Comparison of ENCODE assay signal across 24 cellular contexts in genomic region chr2:96957299-96957698, GRCh38. TPM values are rescaled to one million over a fixed set of nuclear protein-coding genes. Genes with fewer than 3 reads are reported as not detected.
DNase-seq lines count a peak whose midpoint lies in the region; ATAC-seq and TF ChIP-seq lines count a peak whose summit lies in the region.
"Had no signal": no experiment of that assay in that cellular context is flagged by ENCODE, and none has a peak within 500 bp of the region (broad histone marks: within the 10 kb centered on the region; RNA-seq: fewer than 3 reads in every experiment).

No MANE protein-coding gene starts in this region.

- no peaks in the 10 kb centered on the region for H3K27me3 ChIP-seq in Caco-2 (replicated peaks; ENCODE audit: control insufficient read depth, insufficient read depth, low read length)
- H3K27me3 ChIP-seq: body of pancreas, right lobe of liver had no signal

- BruUV-seq in Caco-2 (replicated peaks; lab: Mats Ljungman, UMichigan), result no TSS peak

- CTCF ChIA-PET in Caco-2 (lab: Charles Lee), result interaction anchor here (0.6 to 4.2 kb wide), 2 partner anchors 99 to 197 kb away, joined by 5 to 31 read pairs; partner anchors contain the start of gene ANKRD39

- H3K36me3 Mint-ChIP-seq in endothelial cell (ENCODE audit: low read depth, unreplicated experiment), result no peaks in the 10 kb centered on the region
- H3K36me3 Mint-ChIP-seq in Caco-2 (ENCODE audit: insufficient read depth, unreplicated experiment), result no peaks in the 10 kb centered on the region
- H3K36me3 Mint-ChIP-seq: activated naive CD4-positive, alpha-beta T cell treated with anti-CD3 and anti-CD28 coated beads, Interleukin-2, amount 50 U/mL, for 72 hours; CD4-positive, CD25-positive, alpha-beta regulatory T cell had no signal

- H3K27ac Mint-ChIP-seq in endothelial cell (ENCODE audit: unreplicated experiment) (no peak overlapping the region), Caco-2 (ENCODE audit: unreplicated experiment) (no peak overlapping the region)
- H3K27ac Mint-ChIP-seq: activated CD4-positive, alpha-beta T cell treated with anti-CD3 and anti-CD28 coated beads, Interleukin-2, amount 10 ng/mL, durations not matched to agents 24 days and 14 days; activated naive CD4-positive, alpha-beta T cell treated with anti-CD3 and anti-CD28 coated beads, Interleukin-2, amount 50 U/mL, for 72 hours; CD4-positive, CD25-positive, alpha-beta regulatory T cell; dendritic cell treated with granulocyte-macrophage colony-stimulating factor and Interleukin-4, amounts not matched to agents 40 ng/mL and 50 ng/mL, for 4 days had no signal

- no peak overlapping the region for H3K4me3 ChIP-seq in Caco-2 (ENCODE audit: low read depth, low read length)
- H3K4me3 ChIP-seq: body of pancreas, left lung, right lobe of liver had no signal

- no peak for TF ChIP-seq CTCF in endothelial cell (IDR thresholded peaks at IDR 0.05; ENCODE audit: unreplicated experiment)
- no peak for TF ChIP-seq CTCF in Caco-2 (IDR thresholded peaks at IDR 0.05; ENCODE audit: insufficient read depth in 1 of 2, low read depth in 1 of 2, low read length in 1 of 2, severe bottlenecking in 1 of 2, unreplicated experiment in 1 of 2)

- ATAC-seq in HG03342 (IDR thresholded peaks at IDR 0.05; ENCODE audit: unreplicated experiment) (no peak), HG03565 (IDR thresholded peaks at IDR 0.05; ENCODE audit: unreplicated experiment) (no peak)
- ATAC-seq: activated naive CD4-positive, alpha-beta T cell treated with anti-CD3 and anti-CD28 coated beads, Interleukin-2, amount 50 U/mL, for 72 hours; body of pancreas; left lung; right lobe of liver; stimulated activated naive CD8-positive, alpha-beta T cell treated with anti-CD3 and anti-CD28 coated beads, Interleukin-15, amount 100 ng/mL, for 72 hours had no signal

- H3K9me3 Mint-ChIP-seq in endothelial cell (ENCODE audit: unreplicated experiment) (no peaks in the 10 kb centered on the region), Caco-2 (ENCODE audit: unreplicated experiment) (no peaks in the 10 kb centered on the region)
- H3K9me3 Mint-ChIP-seq: activated CD4-positive, alpha-beta T cell treated with anti-CD3 and anti-CD28 coated beads, Interleukin-2, amount 10 ng/mL, durations not matched to agents 24 days and 14 days; activated naive CD4-positive, alpha-beta T cell treated with anti-CD3 and anti-CD28 coated beads, Interleukin-2, amount 50 U/mL, for 72 hours; CD4-positive, CD25-positive, alpha-beta regulatory T cell; dendritic cell treated with granulocyte-macrophage colony-stimulating factor and Interleukin-4, amounts not matched to agents 40 ng/mL and 50 ng/mL, for 4 days; stimulated activated naive CD8-positive, alpha-beta T cell treated with anti-CD3 and anti-CD28 coated beads, Interleukin-15, amount 100 ng/mL, for 72 hours had no signal

- POLR2A ChIA-PET in Caco-2 (lab: Charles Lee), result no interaction called here

- H3K4me1 Mint-ChIP-seq in endothelial cell (ENCODE audit: unreplicated experiment), result peaks cover 26% of the 10 kb centered on the region
- no peaks in the 10 kb centered on the region for H3K4me1 Mint-ChIP-seq in Caco-2 (ENCODE audit: low read depth, unreplicated experiment)

- peak; percentile 24 for DNase-seq in NCI-H2196 (lab: John Stamatoyannopoulos, UW; ENCODE audit: unreplicated experiment)
- no peak for DNase-seq in NCI-H2196 treated with DMSO at 0.1 percent for 48 hours (lab: John Stamatoyannopoulos, UW; ENCODE audit: unreplicated experiment)
- DNase-seq in NCI-H524 treated with DMSO at 0.1 percent for 48 hours (lab: John Stamatoyannopoulos, UW), result peak; percentile 77
- no peak for DNase-seq in endothelial cell (ENCODE audit: low spot score)
- DNase-seq in retina, result peak; percentile 39
- no peak for DNase-seq in Caco-2
- DNase-seq: ACHN; activated CD4-positive, alpha-beta T cell treated with anti-CD3 and anti-CD28 coated beads, Interleukin-2, amount 10 ng/mL, durations not matched to agents 24 days and 14 days; body of pancreas; CD4-positive, CD25-positive, alpha-beta regulatory T cell; erythroblast; NCI-H1694; NK-92 treated with Interleukin-12 subunit alpha and Interleukin-12 subunit beta, amount 100 ng/mL, for 24 hours; right lobe of liver; SK-N-SH; stimulated activated CD4-positive, alpha-beta T cell treated with anti-CD3 and anti-CD28 coated beads, Interleukin-1b, Interleukin-23, amount 100 ng/mL, for 48 hours; stimulated activated naive CD8-positive, alpha-beta T cell treated with anti-CD3 and anti-CD28 coated beads, Interleukin-15, amount 100 ng/mL, for 72 hours had no signal

- intact Hi-C loops in Caco-2 (cut with micrococcal nuclease; ENCODE audit: unreplicated experiment), result no loop called here

- no peaks in the 10 kb centered on the region for H3K36me3 ChIP-seq in Caco-2 (ENCODE audit: control insufficient read depth, insufficient read depth, low read length)
- H3K36me3 ChIP-seq: left lung, right lobe of liver had no signal

- peaks cover 8% of the 10 kb centered on the region for H3K27me3 Mint-ChIP-seq in endothelial cell (ENCODE audit: unreplicated experiment)
- no peaks in the 10 kb centered on the region for H3K27me3 Mint-ChIP-seq in Caco-2 (ENCODE audit: insufficient read depth, unreplicated experiment)
- H3K27me3 Mint-ChIP-seq: activated CD4-positive, alpha-beta T cell treated with anti-CD3 and anti-CD28 coated beads, Interleukin-2, amount 10 ng/mL, durations not matched to agents 24 days and 14 days had no signal

- H3K9me3 ChIP-seq in Caco-2, result no peaks in the 10 kb centered on the region
- H3K9me3 ChIP-seq: body of pancreas, left lung, right lobe of liver, SK-N-SH had no signal

- H3K4me1 ChIP-seq in Caco-2, result peaks cover 5% of the 10 kb centered on the region; the same call in 1 of the 2 replicates
- H3K4me1 ChIP-seq: right lobe of liver had no signal

- H3K4me3 Mint-ChIP-seq in endothelial cell (ENCODE audit: unreplicated experiment) (peak overlapping the region; percentile 4), Caco-2 (ENCODE audit: unreplicated experiment) (no peak overlapping the region)
- H3K4me3 Mint-ChIP-seq: activated CD4-positive, alpha-beta T cell treated with anti-CD3 and anti-CD28 coated beads, Interleukin-2, amount 10 ng/mL, durations not matched to agents 24 days and 14 days; dendritic cell treated with granulocyte-macrophage colony-stimulating factor and Interleukin-4, amounts not matched to agents 40 ng/mL and 50 ng/mL, for 4 days; stimulated activated naive CD8-positive, alpha-beta T cell treated with anti-CD3 and anti-CD28 coated beads, Interleukin-15, amount 100 ng/mL, for 72 hours had no signal

RNA-seq across cellular contexts. Expression of gene FAM178B, which starts 29.1 kb away (rescaled TPM):
- total RNA-seq in endothelial cell (ENCODE audit: unreplicated experiment) (3.9 TPM), Caco-2 (2022) (not detected in 2 replicates)
- total RNA-seq: activated CD4-positive, alpha-beta T cell treated with anti-CD3 and anti-CD28 coated beads, Interleukin-2, amount 10 ng/mL, durations not matched to agents 24 days and 14 days; body of pancreas; CD4-positive, CD25-positive, alpha-beta regulatory T cell; frontal cortex; MCF 10A had no signal

Comparison
In these comparisons a context has a peak if more than half of its experiments do, and no peak if none do; other contexts are left out.
1. DNase-seq: peak in NCI-H2196 (single experiment), NCI-H524 treated with DMSO at 0.1 percent for 48 hours (single experiment) and retina (single experiment); none in NCI-H2196 treated with DMSO at 0.1 percent for 48 hours (single experiment), endothelial cell (single experiment) and Caco-2 (0 of 2).